In the genomic region with DNA sequence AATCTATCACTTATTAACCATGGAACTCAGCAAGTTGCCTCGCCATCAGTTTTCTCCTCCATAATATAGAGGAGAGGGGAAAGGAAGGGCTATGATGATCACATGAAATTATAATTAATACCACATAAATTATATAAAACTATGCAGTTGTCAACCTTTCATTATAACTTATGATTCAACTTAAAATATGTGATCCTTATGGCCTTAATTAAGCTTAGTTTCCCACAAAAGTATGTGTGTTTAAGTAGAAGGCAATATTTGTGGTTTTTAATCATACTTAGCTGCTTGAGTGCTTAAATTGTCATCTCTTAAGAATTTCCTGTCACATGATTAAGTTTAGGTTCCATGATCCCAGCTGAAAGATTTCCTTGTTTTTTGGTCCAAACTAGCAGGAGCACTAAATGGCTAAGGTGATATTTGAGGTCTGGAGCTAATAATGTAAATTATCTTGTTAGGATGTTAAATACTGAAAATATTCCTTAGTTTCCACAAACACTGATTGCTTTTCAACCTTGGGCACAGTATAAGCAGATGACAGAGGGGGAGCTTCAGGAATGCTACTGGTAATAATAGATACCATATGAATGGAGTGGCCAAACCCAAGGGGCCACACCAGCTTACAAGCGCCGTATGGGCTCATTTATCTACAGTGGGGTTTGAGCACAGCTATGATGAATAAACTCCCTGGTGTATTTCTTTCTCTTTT, we compare ENCODE assay signal across 12 cellular contexts. TPM values are rescaled to one million over a fixed set of nuclear protein-coding genes. Genes with fewer than 3 reads are reported as not detected.
DNase-seq lines count a peak whose midpoint lies in the region; ATAC-seq, FAIRE-seq and TF ChIP-seq lines count a peak whose summit lies in the region.
"Had no signal": no experiment of that assay in that cellular context is flagged by ENCODE, and none has a peak within 500 bp of the region (broad histone marks: within the 10 kb centered on the region; RNA-seq: fewer than 3 reads in every experiment).

No MANE protein-coding gene starts in this region.

- H3K36me3 Mint-ChIP-seq in activated T-helper 17 cell treated with anti-CD3 and anti-CD28 coated beads, Interleukin-2, amount 50 U/mL, for 72 hours (ENCODE audit: low read depth) = peaks cover 89% of the 10 kb centered on the region

- H3K9me3 ChIP-seq in AG04450 (ENCODE audit: control insufficient read depth, insufficient read depth, low read length) (no peaks in the 10 kb centered on the region), mesodermal cell (ENCODE audit: control insufficient read depth, low read length) (no peaks in the 10 kb centered on the region)

- H3K4me3 Mint-ChIP-seq in activated T-helper 17 cell treated with anti-CD3 and anti-CD28 coated beads, Interleukin-2, amount 50 U/mL, for 72 hours = no peak overlapping the region
- H3K4me3 Mint-ChIP-seq: CD4-positive, CD25-positive, alpha-beta regulatory T cell had no signal

- TF ChIP-seq CTCF in AG04450 (IDR thresholded peaks at IDR 0.05; ENCODE audit: low read depth, low read length) (no peak), bronchial epithelial cell (IDR thresholded peaks at IDR 0.05; ENCODE audit: insufficient read depth, low read length, severe bottlenecking) (no peak)

- peak overlapping the region; percentile 90 for H3K27ac ChIP-seq in AG04450 (ENCODE audit: low read depth, low read length)
- H3K27ac ChIP-seq in mesodermal cell (ENCODE audit: low read depth, low read length, severe bottlenecking) = peak overlapping the region; percentile 51
- no peak overlapping the region for H3K27ac ChIP-seq in substantia nigra (ENCODE audit: low read depth, low read length, poor library complexity, severe bottlenecking)

- ATAC-seq in activated T-helper 17 cell treated with anti-CD3 and anti-CD28 coated beads, Interleukin-2, amount 50 U/mL, for 72 hours (replicated peaks) = no peak

- H3K27me3 ChIP-seq in AG04450 (ENCODE audit: control insufficient read depth, insufficient read depth, low read length) = no peaks in the 10 kb centered on the region
- no peaks in the 10 kb centered on the region for H3K27me3 ChIP-seq in bronchial epithelial cell (ENCODE audit: control insufficient read depth, insufficient read depth, low read length)

- H3K4me3 ChIP-seq in AG04450 (ENCODE audit: low read depth, low read length) (no peak overlapping the region), bronchial epithelial cell (ENCODE audit: low read depth, low read length) (no peak overlapping the region), mesodermal cell (ENCODE audit: extremely low read depth, insufficient read depth, low read length, poor library complexity, severe bottlenecking) (no peak overlapping the region)

- CTCF ChIA-PET in AG04450 (lab: Charles Lee) = interaction anchor here (0.6 to 3.4 kb wide), 8 partner anchors 11 to 88 kb away, joined by 3 to 19 read pairs (median 3); no protein-coding TSS in a partner anchor

- peaks cover 19% of the 10 kb centered on the region for H3K4me1 Mint-ChIP-seq in activated T-helper 17 cell treated with anti-CD3 and anti-CD28 coated beads, Interleukin-2, amount 50 U/mL, for 72 hours

- no peaks in the 10 kb centered on the region for H3K27me3 Mint-ChIP-seq in activated T-helper 17 cell treated with anti-CD3 and anti-CD28 coated beads, Interleukin-2, amount 50 U/mL, for 72 hours
- H3K27me3 Mint-ChIP-seq: CD4-positive, CD25-positive, alpha-beta regulatory T cell had no signal

- peaks cover 32% of the 10 kb centered on the region for H3K4me1 ChIP-seq in mesodermal cell (ENCODE audit: control insufficient read depth, insufficient read depth, low read length, poor library complexity, severe bottlenecking)

- H3K36me3 ChIP-seq in bronchial epithelial cell (ENCODE audit: control insufficient read depth, insufficient read depth, low read length) = no peaks in the 10 kb centered on the region
- no peaks in the 10 kb centered on the region for H3K36me3 ChIP-seq in mesodermal cell (ENCODE audit: control insufficient read depth, insufficient read depth, low read length)

- POLR2A ChIA-PET in AG04450 (lab: Yijun Ruan, JAX) = interaction anchor here (0.8 to 2.1 kb wide), 15 partner anchors 10 to 378 kb away, joined by 3 to 15 read pairs (median 4); no protein-coding TSS in a partner anchor

- DNase-seq in AG04450 (ENCODE audit: low read depth, low spot score) (peak; percentile 85), HTR-8/SVneo (ENCODE audit: insufficient read length, low spot score) (peak; percentile 57), bronchial epithelial cell (ENCODE audit: low read depth) (peak; percentile 93), NCI-H1436 treated with DMSO at 0.1 percent for 48 hours (lab: John Stamatoyannopoulos, UW) (no peak), NCI-H187 treated with DMSO at 0.1 percent for 48 hours (lab: John Stamatoyannopoulos, UW) (no peak), substantia nigra (lab: John Stamatoyannopoulos, UW) (no peak)
- DNase-seq: CD4-positive, CD25-positive, alpha-beta regulatory T cell; NCI-H1930; occipital lobe had no signal

- no peak overlapping the region for H3K27ac Mint-ChIP-seq in activated T-helper 17 cell treated with anti-CD3 and anti-CD28 coated beads, Interleukin-2, amount 50 U/mL, for 72 hours

- H3K9me3 Mint-ChIP-seq in activated T-helper 17 cell treated with anti-CD3 and anti-CD28 coated beads, Interleukin-2, amount 50 U/mL, for 72 hours = no peaks in the 10 kb centered on the region
- H3K9me3 Mint-ChIP-seq: CD4-positive, CD25-positive, alpha-beta regulatory T cell had no signal

- FAIRE-seq in HTR-8/SVneo (lab: Jason Lieb, UNC) (no peak), bronchial epithelial cell (lab: Jason Lieb, UNC) (no peak)
- FAIRE-seq: GM18507 had no signal

- WGBS in mesodermal cell (ENCODE audit: insufficient coverage in 2 of 2), 2 experiments = no CpG with 5 or more reads among the region's 3 CpGs

RNA-seq across cellular contexts. Expression of a gene that starts 26.5 kb away (rescaled TPM):
- 289 and 324 TPM in 2 replicates for polyA plus RNA-seq in AG04450 (2011; rRNA removed)
- polyA minus RNA-seq in AG04450 (2011; rRNA and poly(A)+ RNA removed) = 188 and 199 TPM in 2 replicates
- total RNA-seq in bronchial epithelial cell = 2.0 and 12.1 TPM in 2 replicates
- 173 TPM for polyA plus RNA-seq in mesodermal cell (2013, experiment 1 of 2)
- polyA plus RNA-seq in mesodermal cell (2013, experiment 2 of 2) = 138 TPM
- total RNA-seq in activated T-helper 17 cell treated with anti-CD3 and anti-CD28 coated beads, Interleukin-2, amount 50 U/mL, for 72 hours = 10 to 100 TPM in 1 of 2 donors, 1 to 10 TPM in 1; 9.4 to 33.4 TPM

Comparison
In these comparisons a context has a peak if more than half of its experiments do, and no peak if none do; other contexts are left out.
1. DNase-seq: peak in AG04450 (single experiment), HTR-8/SVneo (single experiment) and bronchial epithelial cell (single experiment); none in NCI-H1436 treated with DMSO at 0.1 percent for 48 hours (single experiment), NCI-H187 treated with DMSO at 0.1 percent for 48 hours (single experiment) and substantia nigra (0 of 49).